8 cellular contexts compared by ENCODE assay signal in genomic region chr12:40010899-40011774, GRCh38.
DNase-seq lines count a peak whose midpoint lies in the region; ATAC-seq and TF ChIP-seq lines count a peak whose summit lies in the region.

No MANE protein-coding gene starts in this region.

- no peaks in the 10 kb centered on the region for H3K27me3 Mint-ChIP-seq in activated T-cell treated with anti-CD3 and anti-CD28 coated beads, Interleukin-2, amount 50 U/mL, for 72 hours (ENCODE audit: low read depth)

- peak overlapping the region; percentile 64 for H3K27ac ChIP-seq in OCI-LY1 (ENCODE audit: low read depth, low read length, poor library complexity, severe bottlenecking)
- H3K27ac ChIP-seq in osteoblast (ENCODE audit: low read depth, low read length): peak overlapping the region; percentile 20

- no peaks in the 10 kb centered on the region for H4K20me1 ChIP-seq in OCI-LY1 (ENCODE audit: insufficient read depth, low read length)
- no peaks in the 10 kb centered on the region for H4K20me1 ChIP-seq in osteoblast (ENCODE audit: insufficient read depth, low read length)

- DNase-seq in DMS 273 (lab: John Stamatoyannopoulos, UW; ENCODE audit: unreplicated experiment) (peak; percentile 75), foreskin fibroblast (peak; percentile 46 to 79), osteoblast (ENCODE audit: insufficient read length, low spot score, missing footprints) (no peak), DMS79 treated with DMSO at 0.1 percent for 48 hours (lab: John Stamatoyannopoulos, UW) (no peak)
- DNase-seq in activated T-cell treated with anti-CD3 and anti-CD28 coated beads, Interleukin-2, amount 50 U/mL, for 72 hours: peak; percentile 51 to 64

- peak overlapping the region; percentile 3 for H3K27ac Mint-ChIP-seq in activated T-cell treated with anti-CD3 and anti-CD28 coated beads, Interleukin-2, amount 50 U/mL, for 72 hours

- H3K9me3 Mint-ChIP-seq in activated T-cell treated with anti-CD3 and anti-CD28 coated beads, Interleukin-2, amount 50 U/mL, for 72 hours: no peaks in the 10 kb centered on the region

- H3K27me3 ChIP-seq in OCI-LY1 (ENCODE audit: insufficient read depth, low read length): no peaks in the 10 kb centered on the region
- no peaks in the 10 kb centered on the region for H3K27me3 ChIP-seq in osteoblast (ENCODE audit: insufficient read depth, low read length)

- H2AFZ ChIP-seq in OCI-LY1 (ENCODE audit: low read length) (no peak overlapping the region), osteoblast (ENCODE audit: low read length) (peak overlapping the region; percentile 93)

- no peaks in the 10 kb centered on the region for H3F3A ChIP-seq in OCI-LY1 (ENCODE audit: insufficient read depth, low read length)

- peak; percentile 83 for ATAC-seq in GM19438 (IDR thresholded peaks at IDR 0.05; ENCODE audit: low read depth, unreplicated experiment)
- peak; percentile 89 for ATAC-seq in HG03460 (IDR thresholded peaks at IDR 0.05; ENCODE audit: unreplicated experiment)
- ATAC-seq in activated T-cell treated with anti-CD3 and anti-CD28 coated beads, Interleukin-2, amount 50 U/mL, for 72 hours (replicated peaks in 1 of 2): peak; percentile 81 to 91

- TF ChIP-seq CTCF in OCI-LY1 (IDR thresholded peaks at IDR 0.05; ENCODE audit: low read length): peak; percentile 97
- peak; percentile 83 for TF ChIP-seq CTCF in foreskin fibroblast (IDR thresholded peaks at IDR 0.05; ENCODE audit: low read depth, low read length)
- peak; percentile 92 for TF ChIP-seq CTCF in osteoblast (IDR thresholded peaks at IDR 0.05; ENCODE audit: extremely low read depth, low read depth, low read length)

- peaks cover 19% of the 10 kb centered on the region for H3K4me1 ChIP-seq in OCI-LY1 (ENCODE audit: insufficient read depth, low read length, severe bottlenecking)
- peaks cover 8% of the 10 kb centered on the region for H3K4me1 ChIP-seq in osteoblast (ENCODE audit: insufficient read depth, low read length)

- H3K79me2 ChIP-seq in OCI-LY1 (ENCODE audit: insufficient read depth, low read length) (no peaks in the 10 kb centered on the region), osteoblast (ENCODE audit: insufficient read depth, low read length) (no peaks in the 10 kb centered on the region)

- peaks cover 17% of the 10 kb centered on the region for H3K4me1 Mint-ChIP-seq in activated T-cell treated with anti-CD3 and anti-CD28 coated beads, Interleukin-2, amount 50 U/mL, for 72 hours (ENCODE audit: low read depth)

- H3K4me3 ChIP-seq in OCI-LY1 (ENCODE audit: low read depth, low read length, poor library complexity, severe bottlenecking) (peak overlapping the region; percentile 30), foreskin fibroblast (ENCODE audit: low read depth in 1 of 2, low read length in 2 of 2) (peak overlapping the region in 1 of 2 donors; percentile 19), osteoblast (ENCODE audit: insufficient read depth, low read length) (peak overlapping the region; percentile 67)

- H3K36me3 ChIP-seq in OCI-LY1 (ENCODE audit: insufficient read depth, low read length) (no peaks in the 10 kb centered on the region), osteoblast (ENCODE audit: insufficient read depth, low read length) (no peaks in the 10 kb centered on the region)

- H3K36me3 Mint-ChIP-seq in activated T-cell treated with anti-CD3 and anti-CD28 coated beads, Interleukin-2, amount 50 U/mL, for 72 hours (ENCODE audit: insufficient read depth in 2 of 2): no peaks in the 10 kb centered on the region

- H3K9ac ChIP-seq in OCI-LY1 (ENCODE audit: low read length): peak overlapping the region; percentile 21; the same call in 1 of the 2 replicates

- H3K9me3 ChIP-seq in OCI-LY1 (ENCODE audit: low read length) (no peaks in the 10 kb centered on the region), osteoblast (ENCODE audit: low read depth, low read length) (no peaks in the 10 kb centered on the region)

- peak overlapping the region; percentile 57 for H3K4me2 ChIP-seq in OCI-LY1 (ENCODE audit: low read length)
- H3K4me2 ChIP-seq in osteoblast (ENCODE audit: insufficient read depth, low read length): peak overlapping the region; percentile 86

- peak overlapping the region; percentile 59 to 75 for H3K4me3 Mint-ChIP-seq in activated T-cell treated with anti-CD3 and anti-CD28 coated beads, Interleukin-2, amount 50 U/mL, for 72 hours

- no peaks in the 10 kb centered on the region for H3K9me2 ChIP-seq in OCI-LY1 (ENCODE audit: low read depth, low read length)

Comparison
In these comparisons a context has a peak if more than half of its experiments do, and no peak if none do; other contexts are left out.
1. DNase-seq: peak in DMS 273 (single experiment), activated T-cell treated with anti-CD3 and anti-CD28 coated beads, Interleukin-2, amount 50 U/mL, for 72 hours (2 of 2) and foreskin fibroblast (2 of 2); none in osteoblast (single experiment) and DMS79 treated with DMSO at 0.1 percent for 48 hours (single experiment).
2. Peak in every context shown above with its lines, with median percentiles within 50 percentile points of each other: ATAC-seq and CTCF ChIP-seq.